1 cellular context compared by ENCODE assay signal in genomic region chr9:111516061-111516465, GRCh38.
A peak's percentile ranks its signal among the peaks of the same experiment; 100 is the strongest.
TF ChIP-seq lines count a peak whose summit lies in the region.

No MANE protein-coding gene starts in this region.

TF ChIP-seq in HepG2, 621 proteins besides CTCF, POLR2A, EP300 and RAD21 (continues in another document):
- TF ChIP-seq TEAD3 (CRISPR knock-in tag; optimal IDR thresholded peaks at IDR 0.05; ENCODE audit: borderline replicate concordance) (peak; percentile 62), ZNF441 (CRISPR knock-in tag; IDR thresholded peaks at IDR 0.05; ENCODE audit: borderline replicate concordance) (no peak), THAP11 (CRISPR knock-in tag; IDR thresholded peaks at IDR 0.05) (peak; percentile 44; the same call in 1 of the 2 replicates), ARID3A (IDR thresholded peaks at IDR 0.05; ENCODE audit: low read depth, low read length) (no peak), RBFOX2 (IDR thresholded peaks at IDR 0.05; ENCODE audit: low read depth, low read length) (0 out of 2 replicates have a peak, but pooled peaks have one; percentile 18), PHB2 (IDR thresholded peaks at IDR 0.05; ENCODE audit: partially characterized antibody) (no peak), RERE (CRISPR knock-in tag; IDR thresholded peaks at IDR 0.05; ENCODE audit: low read depth) (no peak), FOXM1 (CRISPR knock-in tag; IDR thresholded peaks at IDR 0.05) (0 out of 2 replicates have a peak, but pooled peaks have one; percentile 26), E2F2 (CRISPR knock-in tag; IDR thresholded peaks at IDR 0.05; ENCODE audit: borderline replicate concordance) (no peak), HNRNPK (IDR thresholded peaks at IDR 0.05; ENCODE audit: low read depth, low read length, poor library complexity, severe bottlenecking) (no peak), ZNF616 (CRISPR knock-in tag; IDR thresholded peaks at IDR 0.05; ENCODE audit: low read depth) (no peak), KAT8 (CRISPR knock-in tag; IDR thresholded peaks at IDR 0.05) (peak; percentile 47; the same call in 1 of the 2 replicates), ZMYM3 (CRISPR knock-in tag; IDR thresholded peaks at IDR 0.05) (no peak), ARID2 (CRISPR knock-in tag; IDR thresholded peaks at IDR 0.05; ENCODE audit: borderline replicate concordance) (no peak), ZFX (CRISPR knock-in tag; IDR thresholded peaks at IDR 0.05; ENCODE audit: low read depth) (0 out of 2 replicates have a peak, but pooled peaks have one; percentile 4), ZNF644 (CRISPR knock-in tag; IDR thresholded peaks at IDR 0.05; ENCODE audit: low read depth) (peak; percentile 39; the same call in 1 of the 2 replicates), NAIF1 (CRISPR knock-in tag; IDR thresholded peaks at IDR 0.05; ENCODE audit: borderline replicate concordance) (no peak), ZFAT (CRISPR knock-in tag; conservative IDR thresholded peaks at IDR 0.05) (no peak), ZNF20 (CRISPR knock-in tag; IDR thresholded peaks at IDR 0.05) (no peak), FOXA3 (CRISPR knock-in tag; IDR thresholded peaks at IDR 0.05) (peak; percentile 72; the same call in 1 of the 2 replicates), XBP1 (CRISPR knock-in tag; IDR thresholded peaks at IDR 0.05) (no peak), POLR2G (IDR thresholded peaks at IDR 0.05; ENCODE audit: low read depth, low read length) (peak; percentile 50; the same call in 1 of the 2 replicates), NFYB (CRISPR knock-in tag; IDR thresholded peaks at IDR 0.05) (peak; percentile 75), ZNF24 (IDR thresholded peaks at IDR 0.05) (no peak), ZSCAN5A (CRISPR knock-in tag; IDR thresholded peaks at IDR 0.05; ENCODE audit: borderline replicate concordance) (no peak), HOMEZ (CRISPR knock-in tag; IDR thresholded peaks at IDR 0.05; ENCODE audit: low read depth) (peak; percentile 87; the same call in 1 of the 2 replicates), ZNF891 (CRISPR knock-in tag; IDR thresholded peaks at IDR 0.05) (no peak), PHF20 (CRISPR knock-in tag; IDR thresholded peaks at IDR 0.05) (no peak), ARHGAP35 (CRISPR knock-in tag; IDR thresholded peaks at IDR 0.05; ENCODE audit: borderline replicate concordance) (no peak), ZNF12 (CRISPR knock-in tag; IDR thresholded peaks at IDR 0.05) (peak; percentile 60; the same call in 1 of the 2 replicates), FOXA1 (IDR thresholded peaks at IDR 0.05) (no peak), FOXA1 (CRISPR knock-in tag; IDR thresholded peaks at IDR 0.05) (peak; percentile 65; the same call in 1 of the 2 replicates), DRAP1 (CRISPR knock-in tag; IDR thresholded peaks at IDR 0.05) (peak; percentile 78; the same call in 1 of the 2 replicates), FOXP1 (IDR thresholded peaks at IDR 0.05) (no peak), FOXP1 (CRISPR knock-in tag; IDR thresholded peaks at IDR 0.05) (0 out of 2 replicates have a peak, but pooled peaks have one; percentile 30), ZNF280D (CRISPR knock-in tag; IDR thresholded peaks at IDR 0.05) (no peak), NFYC (CRISPR knock-in tag; IDR thresholded peaks at IDR 0.05) (peak; percentile 85)
